2 cellular contexts compared by ENCODE assay signal in the genomic region with DNA sequence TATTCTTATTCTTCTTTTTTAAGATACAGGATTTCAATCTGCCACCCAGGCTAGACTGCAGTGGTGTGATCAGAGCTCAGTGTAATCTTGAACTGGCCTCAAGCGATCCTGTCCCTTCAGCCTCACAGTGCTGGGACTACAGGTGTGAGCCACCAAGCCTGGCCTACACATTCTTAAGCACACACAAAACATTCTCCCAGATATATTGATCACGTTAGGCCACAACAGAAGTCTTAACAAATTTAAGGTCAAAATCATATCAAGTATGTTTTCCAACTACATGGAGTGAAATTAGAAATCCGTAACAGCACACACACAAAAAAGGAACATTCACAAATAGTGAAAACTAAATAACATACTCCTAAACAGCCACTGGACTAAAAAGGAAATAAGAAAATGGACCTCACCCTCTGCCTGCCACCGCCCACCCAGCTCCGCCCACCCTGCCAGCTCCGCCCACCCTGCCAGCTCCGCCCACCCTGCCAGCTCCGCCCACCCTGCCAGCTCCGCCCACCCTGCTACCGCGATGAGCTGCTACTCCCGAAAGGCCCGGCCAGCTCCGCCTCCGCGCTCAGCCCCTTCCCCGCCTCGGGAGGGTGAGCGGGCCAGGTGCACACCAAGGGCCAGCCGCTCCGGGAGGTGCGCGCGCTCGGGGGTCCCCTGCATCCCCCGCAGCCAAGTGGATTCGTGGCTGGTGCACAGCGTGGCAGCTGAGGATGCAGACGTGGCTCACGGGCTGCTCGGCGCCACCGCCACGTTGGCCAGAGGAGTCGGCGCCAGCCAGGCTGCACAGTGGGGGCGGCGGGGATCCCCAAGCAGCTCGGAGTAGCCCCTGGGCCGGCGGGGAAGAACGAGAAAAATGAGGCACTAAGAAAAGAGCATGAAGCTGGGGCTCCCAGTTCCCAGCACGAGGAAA.
TF ChIP-seq lines count a peak whose summit lies in the region.

No MANE protein-coding gene starts in this region.

TF ChIP-seq in HEK293, 187 proteins besides CTCF, POLR2A, EP300 and RAD21 (continues in another document):
- TF ChIP-seq ZNF2 (tag by site-specific recombination; IDR thresholded peaks at IDR 0.05) (no peak), ZBTB21 (tag by site-specific recombination; IDR thresholded peaks at IDR 0.05) (no peak), ZNF24 (tag by site-specific recombination; IDR thresholded peaks at IDR 0.05) (no peak), ZNF274 (IDR thresholded peaks at IDR 0.05; ENCODE audit: low read length) (no peak), ZNF274 (tag by site-specific recombination; IDR thresholded peaks at IDR 0.05; ENCODE audit: borderline replicate concordance) (no peak), HOXA7 (CRISPR knock-in tag; IDR thresholded peaks at IDR 0.05; ENCODE audit: borderline replicate concordance) (no peak), ZNF175 (tag by site-specific recombination; IDR thresholded peaks at IDR 0.05) (no peak), ZNF837 (tag by site-specific recombination; IDR thresholded peaks at IDR 0.05) (no peak), ZNF214 (tag by site-specific recombination; IDR thresholded peaks at IDR 0.05; ENCODE audit: borderline replicate concordance) (no peak), ZNF610 (tag by site-specific recombination; IDR thresholded peaks at IDR 0.05; ENCODE audit: borderline replicate concordance) (no peak), ZNF148 (tag by site-specific recombination; IDR thresholded peaks at IDR 0.05; ENCODE audit: borderline replicate concordance) (no peak), PRDM10 (tag by site-specific recombination; IDR thresholded peaks at IDR 0.05) (no peak), GLI2 (tag by site-specific recombination; IDR thresholded peaks at IDR 0.05; ENCODE audit: borderline replicate concordance, low read depth) (no peak), ZNF184 (tag by site-specific recombination; IDR thresholded peaks at IDR 0.05) (no peak), ZNF629 (tag by site-specific recombination; IDR thresholded peaks at IDR 0.05) (no peak), ZNF157 (tag by site-specific recombination; IDR thresholded peaks at IDR 0.05) (no peak), ZNF112 (tag by site-specific recombination; IDR thresholded peaks at IDR 0.05) (no peak), TSHZ1 (tag by site-specific recombination; IDR thresholded peaks at IDR 0.05; ENCODE audit: borderline replicate concordance) (no peak)

TF ChIP-seq in HepG2, 621 proteins besides CTCF, POLR2A, EP300 and RAD21 (continues in another document):
- TF ChIP-seq HNRNPUL1 (IDR thresholded peaks at IDR 0.05; ENCODE audit: low read depth, low read length) (no peak), MED13 (CRISPR knock-in tag; IDR thresholded peaks at IDR 0.05) (peak; percentile 62; the same call in 1 of the 2 replicates), BCL3 (CRISPR knock-in tag; IDR thresholded peaks at IDR 0.05) (peak; percentile 70), FOSL2 (CRISPR knock-in tag; IDR thresholded peaks at IDR 0.05) (peak; percentile 28; the same call in 1 of the 2 replicates), PBX3 (CRISPR knock-in tag; IDR thresholded peaks at IDR 0.05; ENCODE audit: borderline replicate concordance) (0 out of 2 replicates have a peak, but pooled peaks have one; percentile 44), BRD4 (CRISPR knock-in tag; IDR thresholded peaks at IDR 0.05) (peak; percentile 93), HDAC6 (IDR thresholded peaks at IDR 0.05; ENCODE audit: low read depth, low read length) (no peak), RELA (CRISPR knock-in tag; IDR thresholded peaks at IDR 0.05) (peak; percentile 91; the same call in 1 of the 2 replicates), ZBED4 (CRISPR knock-in tag; IDR thresholded peaks at IDR 0.05; ENCODE audit: borderline replicate concordance) (peak; percentile 61; the same call in 1 of the 2 replicates), SMAD3 (CRISPR knock-in tag; IDR thresholded peaks at IDR 0.05) (no peak), RBFOX2 (IDR thresholded peaks at IDR 0.05; ENCODE audit: low read depth, low read length) (peak; percentile 91), ZNF30 (CRISPR knock-in tag; IDR thresholded peaks at IDR 0.05) (peak; percentile 88), ZNF607 (CRISPR knock-in tag; IDR thresholded peaks at IDR 0.05; ENCODE audit: borderline replicate concordance) (peak; percentile 74; the same call in 1 of the 2 replicates), JUNB (CRISPR knock-in tag; IDR thresholded peaks at IDR 0.05; ENCODE audit: borderline replicate concordance) (no peak), CCAR2 (optimal IDR thresholded peaks at IDR 0.05; ENCODE audit: low read depth, low read length) (no peak)
- TF ChIP-seq, protein P1, sequence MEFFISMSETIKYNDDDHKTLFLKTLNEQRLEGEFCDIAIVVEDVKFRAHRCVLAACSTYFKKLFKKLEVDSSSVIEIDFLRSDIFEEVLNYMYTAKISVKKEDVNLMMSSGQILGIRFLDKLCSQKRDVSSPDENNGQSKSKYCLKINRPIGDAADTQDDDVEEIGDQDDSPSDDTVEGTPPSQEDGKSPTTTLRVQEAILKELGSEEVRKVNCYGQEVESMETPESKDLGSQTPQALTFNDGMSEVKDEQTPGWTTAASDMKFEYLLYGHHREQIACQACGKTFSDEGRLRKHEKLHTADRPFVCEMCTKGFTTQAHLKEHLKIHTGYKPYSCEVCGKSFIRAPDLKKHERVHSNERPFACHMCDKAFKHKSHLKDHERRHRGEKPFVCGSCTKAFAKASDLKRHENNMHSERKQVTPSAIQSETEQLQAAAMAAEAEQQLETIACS (CRISPR knock-in tag; IDR thresholded peaks at IDR 0.05) = peak; percentile 65; the same call in 1 of the 2 replicates
- TF ChIP-seq, protein P2, sequence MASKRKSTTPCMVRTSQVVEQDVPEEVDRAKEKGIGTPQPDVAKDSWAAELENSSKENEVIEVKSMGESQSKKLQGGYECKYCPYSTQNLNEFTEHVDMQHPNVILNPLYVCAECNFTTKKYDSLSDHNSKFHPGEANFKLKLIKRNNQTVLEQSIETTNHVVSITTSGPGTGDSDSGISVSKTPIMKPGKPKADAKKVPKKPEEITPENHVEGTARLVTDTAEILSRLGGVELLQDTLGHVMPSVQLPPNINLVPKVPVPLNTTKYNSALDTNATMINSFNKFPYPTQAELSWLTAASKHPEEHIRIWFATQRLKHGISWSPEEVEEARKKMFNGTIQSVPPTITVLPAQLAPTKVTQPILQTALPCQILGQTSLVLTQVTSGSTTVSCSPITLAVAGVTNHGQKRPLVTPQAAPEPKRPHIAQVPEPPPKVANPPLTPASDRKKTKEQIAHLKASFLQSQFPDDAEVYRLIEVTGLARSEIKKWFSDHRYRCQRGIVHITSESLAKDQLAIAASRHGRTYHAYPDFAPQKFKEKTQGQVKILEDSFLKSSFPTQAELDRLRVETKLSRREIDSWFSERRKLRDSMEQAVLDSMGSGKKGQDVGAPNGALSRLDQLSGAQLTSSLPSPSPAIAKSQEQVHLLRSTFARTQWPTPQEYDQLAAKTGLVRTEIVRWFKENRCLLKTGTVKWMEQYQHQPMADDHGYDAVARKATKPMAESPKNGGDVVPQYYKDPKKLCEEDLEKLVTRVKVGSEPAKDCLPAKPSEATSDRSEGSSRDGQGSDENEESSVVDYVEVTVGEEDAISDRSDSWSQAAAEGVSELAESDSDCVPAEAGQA (IDR thresholded peaks at IDR 0.05; ENCODE audit: low read depth) = no peak
- TF ChIP-seq, protein P2 (CRISPR knock-in tag; IDR thresholded peaks at IDR 0.05; ENCODE audit: borderline replicate concordance) = no peak
- TF ChIP-seq, protein P3, sequence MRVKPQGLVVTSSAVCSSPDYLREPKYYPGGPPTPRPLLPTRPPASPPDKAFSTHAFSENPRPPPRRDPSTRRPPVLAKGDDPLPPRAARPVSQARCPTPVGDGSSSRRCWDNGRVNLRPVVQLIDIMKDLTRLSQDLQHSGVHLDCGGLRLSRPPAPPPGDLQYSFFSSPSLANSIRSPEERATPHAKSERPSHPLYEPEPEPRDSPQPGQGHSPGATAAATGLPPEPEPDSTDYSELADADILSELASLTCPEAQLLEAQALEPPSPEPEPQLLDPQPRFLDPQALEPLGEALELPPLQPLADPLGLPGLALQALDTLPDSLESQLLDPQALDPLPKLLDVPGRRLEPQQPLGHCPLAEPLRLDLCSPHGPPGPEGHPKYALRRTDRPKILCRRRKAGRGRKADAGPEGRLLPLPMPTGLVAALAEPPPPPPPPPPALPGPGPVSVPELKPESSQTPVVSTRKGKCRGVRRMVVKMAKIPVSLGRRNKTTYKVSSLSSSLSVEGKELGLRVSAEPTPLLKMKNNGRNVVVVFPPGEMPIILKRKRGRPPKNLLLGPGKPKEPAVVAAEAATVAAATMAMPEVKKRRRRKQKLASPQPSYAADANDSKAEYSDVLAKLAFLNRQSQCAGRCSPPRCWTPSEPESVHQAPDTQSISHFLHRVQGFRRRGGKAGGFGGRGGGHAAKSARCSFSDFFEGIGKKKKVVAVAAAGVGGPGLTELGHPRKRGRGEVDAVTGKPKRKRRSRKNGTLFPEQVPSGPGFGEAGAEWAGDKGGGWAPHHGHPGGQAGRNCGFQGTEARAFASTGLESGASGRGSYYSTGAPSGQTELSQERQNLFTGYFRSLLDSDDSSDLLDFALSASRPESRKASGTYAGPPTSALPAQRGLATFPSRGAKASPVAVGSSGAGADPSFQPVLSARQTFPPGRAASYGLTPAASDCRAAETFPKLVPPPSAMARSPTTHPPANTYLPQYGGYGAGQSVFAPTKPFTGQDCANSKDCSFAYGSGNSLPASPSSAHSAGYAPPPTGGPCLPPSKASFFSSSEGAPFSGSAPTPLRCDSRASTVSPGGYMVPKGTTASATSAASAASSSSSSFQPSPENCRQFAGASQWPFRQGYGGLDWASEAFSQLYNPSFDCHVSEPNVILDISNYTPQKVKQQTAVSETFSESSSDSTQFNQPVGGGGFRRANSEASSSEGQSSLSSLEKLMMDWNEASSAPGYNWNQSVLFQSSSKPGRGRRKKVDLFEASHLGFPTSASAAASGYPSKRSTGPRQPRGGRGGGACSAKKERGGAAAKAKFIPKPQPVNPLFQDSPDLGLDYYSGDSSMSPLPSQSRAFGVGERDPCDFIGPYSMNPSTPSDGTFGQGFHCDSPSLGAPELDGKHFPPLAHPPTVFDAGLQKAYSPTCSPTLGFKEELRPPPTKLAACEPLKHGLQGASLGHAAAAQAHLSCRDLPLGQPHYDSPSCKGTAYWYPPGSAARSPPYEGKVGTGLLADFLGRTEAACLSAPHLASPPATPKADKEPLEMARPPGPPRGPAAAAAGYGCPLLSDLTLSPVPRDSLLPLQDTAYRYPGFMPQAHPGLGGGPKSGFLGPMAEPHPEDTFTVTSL (CRISPR knock-in tag; IDR thresholded peaks at IDR 0.05; ENCODE audit: borderline replicate concordance) = peak; percentile 55
